In the genomic region with DNA sequence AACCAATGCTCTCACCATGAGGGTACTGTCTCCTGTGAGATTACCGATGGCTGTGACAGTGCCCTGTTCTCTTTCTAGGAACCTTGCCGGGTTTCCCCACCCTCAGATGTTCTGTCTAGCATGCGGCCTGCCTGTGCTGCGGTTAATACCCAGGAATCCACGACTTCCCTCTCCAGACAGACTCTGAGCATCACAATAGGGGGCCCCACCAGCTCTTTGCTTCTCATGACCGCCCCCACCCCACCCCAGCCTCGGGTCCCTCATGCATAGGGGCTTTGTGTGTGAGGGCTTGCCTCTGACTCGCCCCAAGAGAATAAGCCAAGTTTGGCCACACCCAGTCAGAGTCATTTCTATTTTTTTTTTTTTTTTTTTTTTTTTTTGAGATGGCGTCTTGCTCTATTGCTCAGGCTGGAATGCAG, we compare ENCODE assay signal across 13 cellular contexts. TPM values are rescaled to one million over a fixed set of nuclear protein-coding genes. Genes with fewer than 3 reads are reported as not detected.
DNase-seq lines count a peak whose midpoint lies in the region; ATAC-seq and TF ChIP-seq lines count a peak whose summit lies in the region.
"Had no signal": no experiment of that assay in that cellular context is flagged by ENCODE, and none has a peak within 500 bp of the region (broad histone marks: within the 10 kb centered on the region; RNA-seq: fewer than 3 reads in every experiment).

No MANE protein-coding gene starts in this region.

- no peak overlapping the region for H3K9ac ChIP-seq in mammary epithelial cell (ENCODE audit: insufficient read depth, low read length)

- no peak overlapping the region for H3K27ac ChIP-seq in mammary epithelial cell (ENCODE audit: insufficient read depth, low read depth, low read length)
- H3K27ac ChIP-seq: foreskin keratinocyte had no signal

- intact Hi-C loops in mammary epithelial cell (cut with micrococcal nuclease): no loop called here

- no peaks in the 10 kb centered on the region for H3K9me3 ChIP-seq in mammary epithelial cell (replicated peaks; ENCODE audit: insufficient read depth, low read length)

- CTCF ChIA-PET in mammary epithelial cell (lab: Charles Lee; ENCODE audit: low non-redundant PET): no interaction called here

- no peaks in the 10 kb centered on the region for H3K27me3 Mint-ChIP-seq in T-helper 1 cell treated with Interleukin-12 subunit alpha and Interleukin-12 subunit beta and Interleukin-4 antibody, amounts not matched to agents 30 μg/mL and 1 μg/mL, for 36 hours (ENCODE audit: low read depth)

- no peak for ATAC-seq in HG03457 (IDR thresholded peaks at IDR 0.05; ENCODE audit: unreplicated experiment)
- no peak for ATAC-seq in HG03175 (IDR thresholded peaks at IDR 0.05; ENCODE audit: unreplicated experiment)
- no peak for ATAC-seq in HG03442 (IDR thresholded peaks at IDR 0.05; ENCODE audit: unreplicated experiment)
- ATAC-seq: foreskin keratinocyte had no signal

- peaks cover 8% of the 10 kb centered on the region for H3K27me3 ChIP-seq in mammary epithelial cell (ENCODE audit: insufficient read depth, low read length)

- H3K4me3 ChIP-seq in GM12865 (ENCODE audit: low read depth, low read length): no peak overlapping the region
- no peak overlapping the region for H3K4me3 ChIP-seq in mammary epithelial cell (replicated peaks in 1 of 3; ENCODE audit: insufficient read depth in 1 of 3, low read depth in 2 of 3, low read length in 3 of 3)

- no peaks in the 10 kb centered on the region for H3K36me3 ChIP-seq in mammary epithelial cell (ENCODE audit: insufficient read depth, low read length)

- no TSS peak for BruUV-seq in mammary epithelial cell (replicated peaks; lab: Mats Ljungman, UMichigan)

- no peaks in the 10 kb centered on the region for H3K79me2 ChIP-seq in mammary epithelial cell (ENCODE audit: insufficient read depth, low read length)

- in situ Hi-C loops in mammary epithelial cell (cut with MboI; ENCODE audit: low sequenced_read_pairs in 2 of 2): no loop called here

- peak overlapping the region; percentile 63 for H3K27ac Mint-ChIP-seq in T-helper 1 cell treated with Interleukin-12 subunit alpha and Interleukin-12 subunit beta and Interleukin-4 antibody, amounts not matched to agents 30 μg/mL and 1 μg/mL, for 36 hours

- peaks cover 14% of the 10 kb centered on the region for H3K4me1 ChIP-seq in mammary epithelial cell (ENCODE audit: insufficient read depth, low read length)
- H3K4me1 ChIP-seq: foreskin keratinocyte had no signal

- no peak overlapping the region for H3K4me2 ChIP-seq in mammary epithelial cell (ENCODE audit: insufficient read depth, low read depth, low read length)

- TF ChIP-seq CTCF in GM12865 (IDR thresholded peaks at IDR 0.05; ENCODE audit: insufficient read depth, low read depth, low read length, missing control alignments): no peak
- TF ChIP-seq CTCF in mammary epithelial cell (conservative IDR thresholded peaks at IDR 0.05 in 1 of 2, IDR thresholded peaks at IDR 0.05 in 1 of 2; ENCODE audit: extremely low read depth in 1 of 2, insufficient read depth in 1 of 2, low read depth in 1 of 2, low read length in 2 of 2): no peak

- dilution Hi-C loops in mammary epithelial cell (cut with HindIII; ENCODE audit: low sequenced_read_pairs): no loop called here

- peaks cover 32% of the 10 kb centered on the region for H3K36me3 Mint-ChIP-seq in T-helper 1 cell treated with Interleukin-12 subunit alpha and Interleukin-12 subunit beta and Interleukin-4 antibody, amounts not matched to agents 30 μg/mL and 1 μg/mL, for 36 hours (ENCODE audit: low read depth)

- H3K9me3 Mint-ChIP-seq in T-helper 1 cell treated with Interleukin-12 subunit alpha and Interleukin-12 subunit beta and Interleukin-4 antibody, amounts not matched to agents 30 μg/mL and 1 μg/mL, for 36 hours: no peaks in the 10 kb centered on the region

- H4K20me1 ChIP-seq in mammary epithelial cell (ENCODE audit: insufficient read depth, low read length): peaks cover 3% of the 10 kb centered on the region

- 50% methylated on average over 2 of the region's 9 CpGs for WGBS in mammary epithelial cell (ENCODE audit: low coverage, missing lambda C conversion rate)

- no peak overlapping the region for H2AFZ ChIP-seq in mammary epithelial cell (ENCODE audit: low read depth, low read length)

- peaks cover 25% of the 10 kb centered on the region for H3K4me1 Mint-ChIP-seq in T-helper 1 cell treated with Interleukin-12 subunit alpha and Interleukin-12 subunit beta and Interleukin-4 antibody, amounts not matched to agents 30 μg/mL and 1 μg/mL, for 36 hours (ENCODE audit: low read depth)

- DNase-seq in GM12865 (ENCODE audit: low read depth) (peak; percentile 57), mammary epithelial cell (peak; percentile 25), UCSD-AML1 (lab: John Stamatoyannopoulos, UW; ENCODE audit: unreplicated experiment) (no peak)
- peak in 2 of 3 experiments; percentile 2 to 38 for DNase-seq in stimulated activated CD4-positive, alpha-beta T cell treated with anti-CD3 and anti-CD28 coated beads, TNF-alpha, amount 100 ng/mL, for 24 hours (ENCODE audit: low read depth in 3 of 3)
- DNase-seq: DND-41; foreskin keratinocyte; NK-92 treated with Interleukin-12 subunit alpha and Interleukin-12 subunit beta, amount 100 ng/mL, for 24 hours had no signal

- H3K4me3 Mint-ChIP-seq in T-helper 1 cell treated with Interleukin-12 subunit alpha and Interleukin-12 subunit beta and Interleukin-4 antibody, amounts not matched to agents 30 μg/mL and 1 μg/mL, for 36 hours: no peak overlapping the region

RNA-seq across cellular contexts. Expression of a gene that starts 10.3 kb away (rescaled TPM):
- not detected for total RNA-seq in mammary epithelial cell
- polyA plus RNA-seq in mammary epithelial cell: not detected
- polyA minus RNA-seq in mammary epithelial cell: not detected
- total RNA-seq: foreskin keratinocyte, lung microvascular endothelial cell, M059J had no signal
- polyA plus RNA-seq: foreskin keratinocyte had no signal
